In genomic region chr14:34682787-34683321, GRCh38 we compare ENCODE assay signal across 11 cellular contexts.
A peak's percentile ranks its signal among the peaks of the same experiment; 100 is the strongest.
DNase-seq lines count a peak whose midpoint lies in the region; ATAC-seq and TF ChIP-seq lines count a peak whose summit lies in the region.
"Had no signal": no experiment of that assay in that cellular context is flagged by ENCODE, and none has a peak within 500 bp of the region (broad histone marks: within the 10 kb centered on the region; RNA-seq: fewer than 3 reads in every experiment).

No MANE protein-coding gene starts in this region.

- H2AFZ ChIP-seq in MM.1S (ENCODE audit: low read length) = no peak overlapping the region
- H2AFZ ChIP-seq: PC-9 had no signal

- no peak overlapping the region for H3K4me2 ChIP-seq in MM.1S (ENCODE audit: low read depth, low read length)
- H3K4me2 ChIP-seq: PC-9 had no signal

- H3K4me1 ChIP-seq in MM.1S (ENCODE audit: low read length) = no peaks in the 10 kb centered on the region

- H3K9me3 ChIP-seq in MM.1S (replicated peaks; ENCODE audit: insufficient read depth, low read length) = no peaks in the 10 kb centered on the region

- no peaks in the 10 kb centered on the region for H4K20me1 ChIP-seq in MM.1S (ENCODE audit: insufficient read depth, low read length)

- H3K4me3 ChIP-seq in astrocyte of the spinal cord (ENCODE audit: low read depth, low read length) (no peak overlapping the region), MM.1S (ENCODE audit: low read length) (no peak overlapping the region)
- H3K4me3 ChIP-seq: PC-9 had no signal

- no peaks in the 10 kb centered on the region for H3K36me3 ChIP-seq in MM.1S (replicated peaks; ENCODE audit: insufficient read depth, low read length)

- no peaks in the 10 kb centered on the region for H3F3A ChIP-seq in MM.1S (ENCODE audit: insufficient read depth, low read length)

- ATAC-seq in HG03565 (IDR thresholded peaks at IDR 0.05; ENCODE audit: unreplicated experiment) (peak; percentile 74), GM21381 (IDR thresholded peaks at IDR 0.05; ENCODE audit: unreplicated experiment) (no peak)

- no peak overlapping the region for H3K27ac ChIP-seq in MM.1S (ENCODE audit: low read length)
- H3K27ac ChIP-seq: PC-9 had no signal

- H3K79me2 ChIP-seq in MM.1S (ENCODE audit: low read length) = no peaks in the 10 kb centered on the region

- TF ChIP-seq CTCF in astrocyte of the spinal cord (IDR thresholded peaks at IDR 0.05; ENCODE audit: low read depth, low read length) (no peak), MM.1S (IDR thresholded peaks at IDR 0.05; ENCODE audit: low read length) (no peak)

- H3K27me3 ChIP-seq in MM.1S (replicated peaks; ENCODE audit: insufficient read depth, low read length) = no peaks in the 10 kb centered on the region

- DNase-seq in stimulated activated CD4-positive, alpha-beta T cell treated with anti-CD3 and anti-CD28 coated beads, Interleukin-15, amount 100 ng/mL, for 24 hours = peak; percentile 14
- no peak for DNase-seq in stimulated activated CD4-positive, alpha-beta T cell treated with anti-CD3 and anti-CD28 coated beads, Interleukin-4, amount 100 ng/mL, for 4 hours
- DNase-seq in astrocyte of the spinal cord (ENCODE audit: low read depth, low spot score) (peak; percentile 50), COLO668 (lab: John Stamatoyannopoulos, UW; ENCODE audit: unreplicated experiment) (no peak), NCI-H1105 (lab: John Stamatoyannopoulos, UW) (no peak), MM.1S (no peak)
- DNase-seq: endodermal cell, NCI-H146, PC-9 had no signal

- H3K9ac ChIP-seq in MM.1S (ENCODE audit: low read length) = no peak overlapping the region

- in situ Hi-C loops in astrocyte of the spinal cord (cut with HindIII; ENCODE audit: low sequenced_read_pairs) = no loop called here

- H3K9me2 ChIP-seq in MM.1S (replicated peaks; ENCODE audit: insufficient read depth, low read length) = no peaks in the 10 kb centered on the region

Comparison
In these comparisons a context has a peak if more than half of its experiments do, and no peak if none do; other contexts are left out.
1. DNase-seq: peak in stimulated activated CD4-positive, alpha-beta T cell treated with anti-CD3 and anti-CD28 coated beads, Interleukin-15, amount 100 ng/mL, for 24 hours (single experiment) and astrocyte of the spinal cord (single experiment); none in stimulated activated CD4-positive, alpha-beta T cell treated with anti-CD3 and anti-CD28 coated beads, Interleukin-4, amount 100 ng/mL, for 4 hours (0 of 2), COLO668 (single experiment), NCI-H1105 (single experiment) and MM.1S (single experiment).